Comparison of ENCODE assay signal across 1 cellular context in genomic region chr5:138876811-138877210, GRCh38.
TF ChIP-seq lines count a peak whose summit lies in the region.

No MANE protein-coding gene starts in this region.

TF ChIP-seq in HepG2, 621 proteins besides CTCF, POLR2A, EP300 and RAD21:
- TF ChIP-seq RBM22 (optimal IDR thresholded peaks at IDR 0.05; ENCODE audit: low read length) (peak; percentile 35), ZZZ3 (CRISPR knock-in tag; IDR thresholded peaks at IDR 0.05; ENCODE audit: borderline replicate concordance) (no peak)
TF ChIP-seq in HepG2: peak in this region for 1.
